8 cellular contexts compared by ENCODE assay signal in the genomic region with DNA sequence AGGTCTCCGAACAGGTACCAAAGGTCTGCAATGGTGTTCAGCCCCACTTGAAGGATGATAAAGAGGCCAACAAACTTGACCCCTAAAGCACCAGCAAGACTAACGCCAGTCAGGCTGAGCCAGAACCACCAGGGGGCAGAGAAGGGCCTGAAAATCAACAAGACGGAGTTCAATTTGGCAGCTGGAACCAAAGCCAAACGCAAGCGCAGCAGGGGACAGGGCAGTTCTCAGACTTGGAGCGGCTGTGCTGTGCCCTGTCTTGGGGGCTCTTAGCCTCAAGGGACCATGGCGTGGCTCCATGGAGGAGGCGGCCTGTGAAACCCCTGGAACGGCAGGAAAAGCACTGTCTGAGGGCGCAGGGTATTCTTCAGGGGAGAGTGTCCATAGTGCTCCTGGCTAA. TPM values are rescaled to one million over a fixed set of nuclear protein-coding genes. Genes with fewer than 3 reads are reported as not detected.
A peak's percentile ranks its signal among the peaks of the same experiment; 100 is the strongest.
DNase-seq lines count a peak whose midpoint lies in the region; ATAC-seq, FAIRE-seq and TF ChIP-seq lines count a peak whose summit lies in the region.

No MANE protein-coding gene starts in this region.

- peak; percentile 87 to 95 for TF ChIP-seq RAD21 in H1 (IDR thresholded peaks at IDR 0.05 in 1 of 2, conservative IDR thresholded peaks at IDR 0.05 in 1 of 2; ENCODE audit: low read depth in 2 of 2, low read length in 2 of 2)

- POLR2A ChIA-PET in H1 (lab: Charles Lee; ENCODE audit: partially characterized antibody), result interaction anchor here (0.6 kb wide), 1 partner anchor 20 kb away, joined by 3 read pairs; a partner anchor contains a TSS

- 56% methylated on average over 10 of the region's 10 CpGs; no CpG with 5 or more reads in 1 of the 2 experiments for WGBS in H1 (ENCODE audit: extremely low coverage in 1 of 2, insufficient coverage in 1 of 2, insufficient read length in 1 of 2, insufficient replicate concordance in 2 of 2, low coverage in 1 of 2, low lambda C conversion rate in 2 of 2, missing lambda C conversion rate in 1 of 2), 2 experiments

- peak; percentile 81 to 98 (median 91) for TF ChIP-seq CTCF in H1 (IDR thresholded peaks at IDR 0.05; ENCODE audit: control extremely low read depth in 1 of 3, insufficient read depth in 1 of 3, low read depth in 1 of 3, low read length in 3 of 3)

- no peak overlapping the region for H2BK120ac ChIP-seq in H1 (replicated peaks; ENCODE audit: low read depth, low read length)

- no peak overlapping the region for H3K4ac ChIP-seq in H1 (replicated peaks; ENCODE audit: insufficient read length, low read depth, low read length)

- no peak overlapping the region for H3K56ac ChIP-seq in H1 (replicated peaks; ENCODE audit: insufficient read length, low read depth, low read length)

- TF ChIP-seq POLR2A in H1 (IDR thresholded peaks at IDR 0.05; ENCODE audit: control extremely low read depth in 1 of 2, low read depth in 2 of 2, low read length in 2 of 2), result no peak

- peaks cover 0 to 3% of the 10 kb centered on the region in 2 experiments for H4K20me1 ChIP-seq in H1 (replicated peaks in 1 of 2; ENCODE audit: control insufficient read depth in 1 of 2, insufficient read depth in 2 of 2, low read length in 2 of 2)

- FAIRE-seq in H1 (lab: Jason Lieb, UNC), result peak; percentile 97

- no peak overlapping the region for H3K9ac ChIP-seq in H1 (replicated peaks in 1 of 4; ENCODE audit: extremely low read depth in 1 of 4, low read depth in 3 of 4, low read length in 3 of 4)

- peaks cover 0 to 9% (median 3%) of the 10 kb centered on the region in 4 experiments; a peak in 3 of 8 replicates for H3K36me3 ChIP-seq in H1 (ENCODE audit: control insufficient read depth in 2 of 4, insufficient read depth in 4 of 4, low read length in 3 of 4)

- H2BK12ac ChIP-seq in H1 (ENCODE audit: low read depth, low read length), result no peak overlapping the region

- no peak overlapping the region for H2AFZ ChIP-seq in H1 (ENCODE audit: low read length)

- no peak overlapping the region for H2BK15ac ChIP-seq in H1 (ENCODE audit: low read length)

- no peak overlapping the region for H4K91ac ChIP-seq in H1 (replicated peaks; ENCODE audit: insufficient read length, low read length)

- no peaks in the 10 kb centered on the region; the same call in 1 of the 2 replicates for H3K79me1 ChIP-seq in H1 (ENCODE audit: low read depth, low read length)

- H2BK20ac ChIP-seq in H1 (ENCODE audit: low read length), result no peak overlapping the region

- H3K4me2 ChIP-seq in H1 (ENCODE audit: insufficient read depth in 1 of 2, low read depth in 2 of 2, low read length in 2 of 2), result no peak overlapping the region

- H3K9me3 ChIP-seq in H1 (ENCODE audit: insufficient read depth in 2 of 2, low read depth in 1 of 2, low read length in 1 of 2), result no peaks in the 10 kb centered on the region

- H3K27me3 ChIP-seq in H1 (replicated peaks in 1 of 4; ENCODE audit: control insufficient read depth in 3 of 4, extremely low read depth in 1 of 4, insufficient read depth in 3 of 4, low read length in 3 of 4), result no peaks in the 10 kb centered on the region

- H3K27ac ChIP-seq in H1 (ENCODE audit: low read depth, low read length), result no peak overlapping the region

- ATAC-seq in GM19025 (IDR thresholded peaks at IDR 0.05; ENCODE audit: low read depth, unreplicated experiment) (peak; percentile 52), GM19455 (IDR thresholded peaks at IDR 0.05; ENCODE audit: unreplicated experiment) (no peak)

- H3K18ac ChIP-seq in H1 (ENCODE audit: extremely low read depth, low read length), result no peak overlapping the region

- H3K23me2 ChIP-seq in H1 (ENCODE audit: low read depth, low read length), result no peaks in the 10 kb centered on the region

- H2AK5ac ChIP-seq in H1 (ENCODE audit: low read depth, low read length), result no peak overlapping the region

- DNase-seq in AG08395 (ENCODE audit: low spot score) (peak; percentile 80), NCI-H2227 treated with DMSO at 0.1 percent for 48 hours (lab: John Stamatoyannopoulos, UW) (peak; percentile 23), H1 (ENCODE audit: low read depth in 1 of 2, low spot score in 2 of 2) (peak; percentile 83 to 90), lung microvascular endothelial cell (ENCODE audit: low read depth in 2 of 2) (peak; percentile 87 to 89)
- peak; percentile 43 for DNase-seq in activated CD4-positive, alpha-beta T cell treated with anti-CD3 and anti-CD28 coated beads, Interleukin-2, amount 50 U/mL, for 1 hour
- DNase-seq in stimulated activated CD8-positive, alpha-beta memory T cell treated with anti-CD3 and anti-CD28 coated beads, Interleukin-2, amount 100 ng/mL, for 48 hours (ENCODE audit: low read depth in 2 of 2), result peak; percentile 30 to 54

- no peak overlapping the region for H3K23ac ChIP-seq in H1 (ENCODE audit: insufficient read length)

- no peaks in the 10 kb centered on the region for H3K79me2 ChIP-seq in H1 (ENCODE audit: control insufficient read depth in 1 of 2, insufficient read depth in 2 of 2, low read length in 2 of 2)

- no peak overlapping the region for H3K14ac ChIP-seq in H1 (ENCODE audit: insufficient read length)

- peaks cover 0 to 5% (median 0%) of the 10 kb centered on the region in 4 experiments; a peak in 1 of 7 replicates for H3K4me1 ChIP-seq in H1 (replicated peaks in 1 of 4; ENCODE audit: control insufficient read depth in 3 of 4, insufficient read depth in 4 of 4, low read length in 3 of 4)

- H2BK5ac ChIP-seq in H1 (ENCODE audit: low read depth, low read length), result no peak overlapping the region

- no peak overlapping the region for H3K4me3 ChIP-seq in H1 (ENCODE audit: extremely low read depth in 1 of 4, insufficient read depth in 2 of 4, low read depth in 3 of 4, low read length in 4 of 4)

- no peak overlapping the region for H4K5ac ChIP-seq in H1 (ENCODE audit: insufficient read length, low read depth, low read length)

- CTCF ChIA-PET in H1 (lab: Charles Lee; ENCODE audit: partially characterized antibody), result interaction anchor here (0.6 to 22.3 kb wide), 37 partner anchors 8 to 604 kb away, joined by 3 to 353 read pairs (median 4); a partner anchor contains a TSS

- TF ChIP-seq EP300 in H1 (IDR thresholded peaks at IDR 0.05; ENCODE audit: borderline replicate concordance in 1 of 2, low read depth in 2 of 2, low read length in 2 of 2), result no peak

- no peak overlapping the region for H4K8ac ChIP-seq in H1 (ENCODE audit: extremely low read depth, insufficient read depth, low read length)

TF ChIP-seq in H1, 55 proteins besides CTCF, POLR2A, EP300 and RAD21:
- no peak for TF ChIP-seq CEBPB (IDR thresholded peaks at IDR 0.05; ENCODE audit: low read depth, low read length)
- TF ChIP-seq SIN3A (conservative IDR thresholded peaks at IDR 0.05 in 1 of 2, IDR thresholded peaks at IDR 0.05 in 1 of 2; ENCODE audit: low read depth in 1 of 2, low read length in 2 of 2), result peak in 1 of 2 experiments; percentile 57; a peak in 1 of 4 replicates
- 0 out of 2 replicates have a peak, but pooled peaks have one; percentile 42 for TF ChIP-seq YY1 (IDR thresholded peaks at IDR 0.05; ENCODE audit: low read depth, low read length)
- 0 out of 2 replicates have a peak, but pooled peaks have one; percentile 30 for TF ChIP-seq CREB1 (IDR thresholded peaks at IDR 0.05)
- TF ChIP-seq CHD1 (IDR thresholded peaks at IDR 0.05; ENCODE audit: low read depth, low read length), result no peak
- no peak for TF ChIP-seq SUZ12 (IDR thresholded peaks at IDR 0.05; ENCODE audit: low read length)
- no peak for TF ChIP-seq SP4 (IDR thresholded peaks at IDR 0.05; ENCODE audit: low read length)

RNA-seq across cellular contexts. Expression of a gene that starts 19.6 kb away (rescaled TPM):
- total RNA-seq in H1 (2021; fragmentation: NEBNext Ultra II Directional; extraction: Animal tissue kit (Norgen Biotek cat#: 25700)), result 41.2 and 44.9 TPM in 2 replicates
- 20.8 and 34.1 TPM in 2 replicates for polyA plus RNA-seq in H1 (2011; rRNA removed)
- polyA plus RNA-seq in H1 (2011; cell fraction: cytosol; rRNA removed), result 18.8 TPM
- 122 TPM for polyA plus RNA-seq in H1 (2011; cell fraction: nucleus; rRNA removed)
- 22.6 to 28.7 TPM (median 25.8 TPM) in 4 replicates for polyA plus RNA-seq in H1 (2012, experiment 1 of 2)
- polyA plus RNA-seq in H1 (2012, experiment 2 of 2), result 17.5 TPM
- polyA plus RNA-seq in H1 (2013, experiment 1 of 2), result 21.7 TPM
- polyA plus RNA-seq in H1 (2013, experiment 2 of 2), result 22.8 TPM
- 51.5 and 59.7 TPM in 2 replicates for polyA minus RNA-seq in H1 (2011; rRNA and poly(A)+ RNA removed)
- polyA minus RNA-seq in H1 (2011; cell fraction: cytosol; rRNA and poly(A)+ RNA removed), result 17.5 TPM
- polyA minus RNA-seq in H1 (2011; cell fraction: nucleus; rRNA and poly(A)+ RNA removed), result 54.3 TPM
- total RNA-seq in lung microvascular endothelial cell, result 5.2 and 6.9 TPM in 2 replicates

RNA-seq across cellular contexts. Expression of a gene that starts 19.7 kb away (rescaled TPM):
- 26.6 and 29.1 TPM in 2 replicates for total RNA-seq in H1 (2021; fragmentation: NEBNext Ultra II Directional; extraction: Animal tissue kit (Norgen Biotek cat#: 25700))
- 33.6 and 40.3 TPM in 2 replicates for polyA plus RNA-seq in H1 (2011; rRNA removed)
- polyA plus RNA-seq in H1 (2011; cell fraction: cytosol; rRNA removed), result 40.3 TPM
- polyA plus RNA-seq in H1 (2011; cell fraction: nucleus; rRNA removed), result 56.3 TPM
- 36.0 to 56.0 TPM (median 46.3 TPM) in 4 replicates for polyA plus RNA-seq in H1 (2012, experiment 1 of 2)
- 46.3 TPM for polyA plus RNA-seq in H1 (2012, experiment 2 of 2)
- polyA plus RNA-seq in H1 (2013, experiment 1 of 2), result 17.1 TPM
- polyA plus RNA-seq in H1 (2013, experiment 2 of 2), result 15.3 TPM
- polyA minus RNA-seq in H1 (2011; rRNA and poly(A)+ RNA removed), result 17.6 and 27.0 TPM in 2 replicates
- 17.5 TPM for polyA minus RNA-seq in H1 (2011; cell fraction: cytosol; rRNA and poly(A)+ RNA removed)
- 41.8 TPM for polyA minus RNA-seq in H1 (2011; cell fraction: nucleus; rRNA and poly(A)+ RNA removed)
- total RNA-seq in lung microvascular endothelial cell, result 11.1 and 26.4 TPM in 2 replicates

RNA-seq across cellular contexts. Expression of a gene that starts 30.1 kb away (rescaled TPM):
- total RNA-seq in H1 (2021; fragmentation: NEBNext Ultra II Directional; extraction: Animal tissue kit (Norgen Biotek cat#: 25700)), result 0.30 and 0.55 TPM in 2 replicates
- polyA plus RNA-seq in H1 (2011; rRNA removed), result 0.60 and 0.78 TPM in 2 replicates
- 0.41 TPM for polyA plus RNA-seq in H1 (2011; cell fraction: cytosol; rRNA removed)
- 0.78 TPM for polyA plus RNA-seq in H1 (2011; cell fraction: nucleus; rRNA removed)
- polyA plus RNA-seq in H1 (2012, experiment 1 of 2), result 0.30 to 0.57 TPM (median 0.43 TPM) in 4 replicates
- 0.50 TPM for polyA plus RNA-seq in H1 (2012, experiment 2 of 2)
- polyA plus RNA-seq in H1 (2013, experiment 1 of 2), result 0.32 TPM
- 0.26 TPM for polyA plus RNA-seq in H1 (2013, experiment 2 of 2)
- 0.07 and 0.32 TPM in 2 replicates for polyA minus RNA-seq in H1 (2011; rRNA and poly(A)+ RNA removed)
- polyA minus RNA-seq in H1 (2011; cell fraction: cytosol; rRNA and poly(A)+ RNA removed), result not detected
- polyA minus RNA-seq in H1 (2011; cell fraction: nucleus; rRNA and poly(A)+ RNA removed), result not detected
- not detected in 2 replicates for total RNA-seq in lung microvascular endothelial cell

Comparison
In these comparisons a context has a peak if more than half of its experiments do, and no peak if none do; other contexts are left out.
1. DNase-seq: peak in every context shown above with its lines; median percentile 88 in lung microvascular endothelial cell; 86 in H1; 80 in AG08395; 43 in activated CD4-positive, alpha-beta T cell treated with anti-CD3 and anti-CD28 coated beads, Interleukin-2, amount 50 U/mL, for 1 hour; 42 in stimulated activated CD8-positive, alpha-beta memory T cell treated with anti-CD3 and anti-CD28 coated beads, Interleukin-2, amount 100 ng/mL, for 48 hours; 23 in NCI-H2227 treated with DMSO at 0.1 percent for 48 hours.